Comparison of ENCODE assay signal across 12 cellular contexts in genomic region chr16:50744911-50745310, GRCh38. TPM values are rescaled to one million over a fixed set of nuclear protein-coding genes. Genes with fewer than 3 reads are reported as not detected.
DNase-seq lines count a peak whose midpoint lies in the region; ATAC-seq and TF ChIP-seq lines count a peak whose summit lies in the region.
"Had no signal": no experiment of that assay in that cellular context is flagged by ENCODE, and none has a peak within 500 bp of the region (broad histone marks: within the 10 kb centered on the region; RNA-seq: fewer than 3 reads in every experiment).

No MANE protein-coding gene starts in this region.

- H3K9me3 Mint-ChIP-seq in chondrocyte (ENCODE audit: low read depth) (no peaks in the 10 kb centered on the region), neural crest cell (no peaks in the 10 kb centered on the region)
- H3K9me3 Mint-ChIP-seq: endodermal cell had no signal

- ATAC-seq in HG02571 (IDR thresholded peaks at IDR 0.05; ENCODE audit: unreplicated experiment) = no peak

- H3K36me3 ChIP-seq in sigmoid colon = peaks cover 0 to 4% (median 0%) of the 10 kb centered on the region in 4 donors

- H3K4me3 Mint-ChIP-seq in chondrocyte (ENCODE audit: unreplicated experiment) = no peak overlapping the region
- peak overlapping the region; percentile 86 for H3K4me3 Mint-ChIP-seq in neural crest cell
- H3K4me3 Mint-ChIP-seq: endodermal cell had no signal

- no peaks in the 10 kb centered on the region for H3K9me3 ChIP-seq in sigmoid colon

- POLR2A ChIA-PET in HEK293T (lab: Yijun Ruan, JAX) = no interaction called here

- H3K36me3 Mint-ChIP-seq in chondrocyte (ENCODE audit: low read depth) (peaks cover 7% of the 10 kb centered on the region), neural crest cell (ENCODE audit: low read depth) (no peaks in the 10 kb centered on the region)

- H3K4me1 Mint-ChIP-seq in chondrocyte (ENCODE audit: low read depth) (peaks cover 32% of the 10 kb centered on the region), neural crest cell (peaks cover 17% of the 10 kb centered on the region)

- no peaks in the 10 kb centered on the region for H3K27me3 ChIP-seq in sigmoid colon

- H3K4me1 ChIP-seq in sigmoid colon = peaks cover 0 to 61% (median 37%) of the 10 kb centered on the region in 4 donors

- peak overlapping the region in 1 of 4 donors; percentile 95 for H3K27ac ChIP-seq in sigmoid colon

- no peak for TF ChIP-seq CTCF in chondrocyte (IDR thresholded peaks at IDR 0.05)
- TF ChIP-seq CTCF in neural crest cell (conservative IDR thresholded peaks at IDR 0.05) = no peak
- no peak for TF ChIP-seq CTCF in sigmoid colon (IDR thresholded peaks at IDR 0.05)

- no peak for TF ChIP-seq POLR2A in sigmoid colon (IDR thresholded peaks at IDR 0.05)

- DNase-seq in ELR (ENCODE audit: low read depth) (peak; percentile 82), NCI-H226 (peak; percentile 23), chondrocyte (ENCODE audit: low spot score) (no peak), neural crest cell (ENCODE audit: low read depth, low spot score) (no peak), sigmoid colon (no peak), HEK293T (ENCODE audit: extremely low spot score) (no peak), NCI-H1436 (lab: John Stamatoyannopoulos, UW) (no peak)
- DNase-seq: DMS53, endodermal cell, NCI-H526 treated with DMSO at 0.1 percent for 48 hours, SW 1271 had no signal

- WGBS in sigmoid colon, 2 donors = 58 to 71% methylated on average over 3 of the region's 3 CpGs

- intact Hi-C loops in sigmoid colon (cut with DNase I) = loop anchor here (5.0 to 10.0 kb wide), 5 partner anchors 48 to 680 kb away; partner anchors contain the start of genes BRD7, HEATR3 and TENT4B

- H3K27ac Mint-ChIP-seq in chondrocyte (ENCODE audit: unreplicated experiment) (peak overlapping the region; percentile 60), neural crest cell (ENCODE audit: unreplicated experiment) (no peak overlapping the region)
- H3K27ac Mint-ChIP-seq: endodermal cell had no signal

- no peak overlapping the region for H3K4me3 ChIP-seq in sigmoid colon

- no peak for TF ChIP-seq EP300 in sigmoid colon (IDR thresholded peaks at IDR 0.05)

- CTCF ChIA-PET in HEK293T (lab: Yijun Ruan, JAX) = no interaction called here

- H3K27me3 Mint-ChIP-seq in chondrocyte (ENCODE audit: low read depth) (no peaks in the 10 kb centered on the region), neural crest cell (ENCODE audit: low read depth) (peaks cover 21% of the 10 kb centered on the region)

TF ChIP-seq in HEK293T, 16 proteins besides CTCF, POLR2A, EP300 and RAD21:
- TF ChIP-seq SUZ12 (IDR thresholded peaks at IDR 0.05) (no peak), FOXA1 (IDR thresholded peaks at IDR 0.05) (no peak), PKNOX1 (IDR thresholded peaks at IDR 0.05) (no peak), LEF1 (IDR thresholded peaks at IDR 0.05; ENCODE audit: borderline replicate concordance) (no peak), HDGF (IDR thresholded peaks at IDR 0.05; ENCODE audit: borderline replicate concordance) (no peak), FOXK2 (IDR thresholded peaks at IDR 0.05) (no peak), BHLHE40 (IDR thresholded peaks at IDR 0.05; ENCODE audit: borderline replicate concordance) (no peak), ARNT (IDR thresholded peaks at IDR 0.05) (no peak)

RNA-seq across cellular contexts. Expression of gene CYLD, which starts 3.0 kb away (rescaled TPM):
- total RNA-seq in chondrocyte = 30.3 to 35.8 TPM (median 33.4 TPM) in 3 replicates
- total RNA-seq in neural crest cell = 10.1 and 11.9 TPM in 2 replicates
- total RNA-seq in sigmoid colon = 10 to 100 TPM; 29.6 to 45.3 (median 38.5) TPM
- polyA plus RNA-seq in sigmoid colon = 10 to 100 TPM in 1 of 3 donors, 1 to 10 TPM in 2; 7.9 to 17.6 (median 8.4) TPM

RNA-seq across cellular contexts. Expression of gene NOD2, which starts 51.5 kb away (rescaled TPM):
- total RNA-seq in chondrocyte (0.05 to 0.44 TPM (median 0.07 TPM) in 3 replicates), neural crest cell (0.51 and 0.57 TPM in 2 replicates), sigmoid colon (1 to 10 TPM; 2.5 to 3.0 (median 2.7) TPM)
- under 1 TPM; 0.23 to 0.76 (median 0.60) TPM for polyA plus RNA-seq in sigmoid colon

Comparison
In these comparisons a context has a peak if more than half of its experiments do, and no peak if none do; other contexts are left out.
1. DNase-seq: peak in ELR (single experiment) and NCI-H226 (single experiment); none in chondrocyte (single experiment), neural crest cell (single experiment), sigmoid colon (single experiment), HEK293T (single experiment) and NCI-H1436 (single experiment).